In genomic region chr11:44602810-44603410, GRCh38 we compare ENCODE assay signal across 16 cellular contexts. TPM values are rescaled to one million over a fixed set of nuclear protein-coding genes. Genes with fewer than 3 reads are reported as not detected.
DNase-seq lines count a peak whose midpoint lies in the region; TF ChIP-seq lines count a peak whose summit lies in the region.
"Had no signal": no experiment of that assay in that cellular context is flagged by ENCODE, and none has a peak within 500 bp of the region (broad histone marks: within the 10 kb centered on the region; RNA-seq: fewer than 3 reads in every experiment).

No MANE protein-coding gene starts in this region.

- no peaks in the 10 kb centered on the region for H3K9me3 ChIP-seq in BLaER1
- no peaks in the 10 kb centered on the region for H3K9me3 ChIP-seq in OCI-LY3 (ENCODE audit: insufficient read depth, low read length)
- H3K9me3 ChIP-seq in neural progenitor cell (ENCODE audit: low read depth): no peaks in the 10 kb centered on the region
- H3K9me3 ChIP-seq in esophagus muscularis mucosa: no peaks in the 10 kb centered on the region

- DNase-seq in dorsolateral prefrontal cortex: no peak
- no peak for DNase-seq in neural progenitor cell (ENCODE audit: low spot score)
- no peak for DNase-seq in A172 (ENCODE audit: low spot score)
- DNase-seq in esophagus muscularis mucosa (ENCODE audit: extremely low spot score): no peak
- DNase-seq in mucosa of gallbladder (ENCODE audit: low spot score): no peak
- DNase-seq in stimulated activated CD4-positive, alpha-beta T cell treated with anti-CD3 and anti-CD28 coated beads, Interleukin-4, amount 100 ng/mL, for 4 hours: no peak
- DNase-seq: activated CD8-positive, alpha-beta memory T cell treated with anti-CD3 and anti-CD28 coated beads for 24 hours; EL; naive thymus-derived CD8-positive, alpha-beta T cell; NCI-H1436; NCI-H2171; NCI-H82; stimulated activated CD4-positive, alpha-beta T cell treated with anti-CD3 and anti-CD28 coated beads, Interleukin-15, amount 100 ng/mL, for 24 hours had no signal

- no peak overlapping the region for H3K4me3 Mint-ChIP-seq in neural progenitor cell
- H3K4me3 Mint-ChIP-seq: naive thymus-derived CD8-positive, alpha-beta T cell had no signal

- H3K36me3 ChIP-seq in BLaER1: peaks cover 19% of the 10 kb centered on the region; the same call in 1 of the 2 replicates
- peaks cover 69% of the 10 kb centered on the region for H3K36me3 ChIP-seq in OCI-LY3 (replicated peaks; ENCODE audit: low read depth, low read length)
- H3K36me3 ChIP-seq in neural progenitor cell: no peaks in the 10 kb centered on the region
- H3K36me3 ChIP-seq in esophagus muscularis mucosa: peaks cover 0 to 39% (median 27%) of the 10 kb centered on the region in 4 donors

- peaks cover 22% of the 10 kb centered on the region for H3K79me2 ChIP-seq in OCI-LY3 (ENCODE audit: low read length)
- no peaks in the 10 kb centered on the region for H3K79me2 ChIP-seq in neural progenitor cell (ENCODE audit: low read depth)

- intact Hi-C loops in dorsolateral prefrontal cortex (cut with DNase I): no loop called here
- intact Hi-C loops in esophagus muscularis mucosa (cut with DNase I): no loop called here

- H3K27me3 Mint-ChIP-seq in neural progenitor cell (ENCODE audit: insufficient read depth, low read depth): no peaks in the 10 kb centered on the region
- H3K27me3 Mint-ChIP-seq: naive thymus-derived CD8-positive, alpha-beta T cell had no signal

- H3K4me1 Mint-ChIP-seq in neural progenitor cell: peaks cover 44% of the 10 kb centered on the region

- no peaks in the 10 kb centered on the region for H3K9me3 Mint-ChIP-seq in neural progenitor cell
- H3K9me3 Mint-ChIP-seq: naive thymus-derived CD8-positive, alpha-beta T cell had no signal

- H3K27ac ChIP-seq in BLaER1: peak overlapping the region; percentile 81
- H3K27ac ChIP-seq in OCI-LY3 (ENCODE audit: low read length): peak overlapping the region; percentile 99
- peak overlapping the region in 48 of 59 donors; percentile 7 to 82 (median 52) for H3K27ac ChIP-seq in dorsolateral prefrontal cortex
- H3K27ac ChIP-seq in neural progenitor cell: no peak overlapping the region
- peak overlapping the region in 1 of 4 donors; percentile 27 for H3K27ac ChIP-seq in esophagus muscularis mucosa (replicated peaks in 1 of 4)

- H3K9ac ChIP-seq in BLaER1 (peak overlapping the region; percentile 49; the same call in 1 of the 2 replicates), OCI-LY3 (ENCODE audit: low read length) (peak overlapping the region; percentile 89), neural progenitor cell (no peak overlapping the region)

- H2AFZ ChIP-seq in OCI-LY3 (ENCODE audit: low read depth, low read length) (no peak overlapping the region), neural progenitor cell (replicated peaks) (no peak overlapping the region)

- no peak for TF ChIP-seq POLR2A in esophagus muscularis mucosa (IDR thresholded peaks at IDR 0.05; ENCODE audit: low read depth)

- H3K4me2 ChIP-seq in BLaER1 (peak overlapping the region; percentile 91), OCI-LY3 (ENCODE audit: low read length) (peak overlapping the region; percentile 88), neural progenitor cell (peak overlapping the region; percentile 55)

- TF ChIP-seq EP300 in esophagus muscularis mucosa (IDR thresholded peaks at IDR 0.05): no peak

- no peak for TF ChIP-seq CTCF in OCI-LY3 (IDR thresholded peaks at IDR 0.05; ENCODE audit: low read depth, low read length)
- TF ChIP-seq CTCF in dorsolateral prefrontal cortex (IDR thresholded peaks at IDR 0.05 in 54 of 56, conservative IDR thresholded peaks at IDR 0.05 in 2 of 56; ENCODE audit: low read depth in 1 of 56, partially characterized antibody in 56 of 56): no peak
- no peak for TF ChIP-seq CTCF in neural progenitor cell (IDR thresholded peaks at IDR 0.05)
- TF ChIP-seq CTCF in esophagus muscularis mucosa (IDR thresholded peaks at IDR 0.05): no peak

- peaks cover 7% of the 10 kb centered on the region for H3F3A ChIP-seq in neural progenitor cell (ENCODE audit: low read depth)

- H3K4me1 ChIP-seq in BLaER1 (peaks cover 92% of the 10 kb centered on the region), OCI-LY3 (ENCODE audit: low read length) (peaks cover 85% of the 10 kb centered on the region), neural progenitor cell (peaks cover 39% of the 10 kb centered on the region), esophagus muscularis mucosa (peaks cover 33 to 55% (median 44%) of the 10 kb centered on the region in 4 donors)

- WGBS in esophagus muscularis mucosa: 59% methylated on average over 9 of the region's 11 CpGs

- H3K4me3 ChIP-seq in BLaER1 (no peak overlapping the region), OCI-LY3 (ENCODE audit: low read length) (no peak overlapping the region), dorsolateral prefrontal cortex (no peak overlapping the region), neural progenitor cell (no peak overlapping the region), esophagus muscularis mucosa (no peak overlapping the region)
- H3K4me3 ChIP-seq: lung had no signal

- H3K36me3 Mint-ChIP-seq in neural progenitor cell: peaks cover 26% of the 10 kb centered on the region

- H3K27me3 ChIP-seq in BLaER1 (no peaks in the 10 kb centered on the region), OCI-LY3 (ENCODE audit: low read depth, low read length) (no peaks in the 10 kb centered on the region), dorsolateral prefrontal cortex (no peaks in the 10 kb centered on the region), neural progenitor cell (no peaks in the 10 kb centered on the region), esophagus muscularis mucosa (no peaks in the 10 kb centered on the region)

- no peak overlapping the region for H3K27ac Mint-ChIP-seq in neural progenitor cell

- H4K20me1 ChIP-seq in BLaER1 (no peaks in the 10 kb centered on the region), OCI-LY3 (ENCODE audit: insufficient read depth, low read length) (no peaks in the 10 kb centered on the region), neural progenitor cell (ENCODE audit: low read depth) (peaks cover 3% of the 10 kb centered on the region)

RNA-seq across cellular contexts. Expression of gene CD82, which starts 37.4 kb away (rescaled TPM):
- total RNA-seq in dorsolateral prefrontal cortex: 100 to 1,000 TPM in 11 of 120 experiments, 10 to 100 TPM in 109; 22.6 to 179 (median 59.4) TPM
- total RNA-seq in neural progenitor cell (ENCODE audit: low replicate concordance): 8.8 and 16.2 TPM in 2 replicates
- total RNA-seq in A172 (2014; rRNA removed; shearing (Covaris generic)): 26.8 and 40.3 TPM in 2 replicates
- total RNA-seq in esophagus muscularis mucosa: 10 to 100 TPM; 11.0 to 20.6 (median 16.3) TPM
- 152 TPM for total RNA-seq in mucosa of gallbladder
